ENCODE assay signal across 1 cellular context in genomic region chr14:59463773-59464650, GRCh38.
A peak's percentile ranks its signal among the peaks of the same experiment; 100 is the strongest.
TF ChIP-seq lines count a peak whose summit lies in the region.

No MANE protein-coding gene starts in this region.

TF ChIP-seq in HepG2, 621 proteins besides CTCF, POLR2A, EP300 and RAD21 (continued from another document):
- TF ChIP-seq ZNF550 (CRISPR knock-in tag; IDR thresholded peaks at IDR 0.05; ENCODE audit: borderline replicate concordance) = no peak
- peak; percentile 83; the same call in 1 of the 2 replicates for TF ChIP-seq ZBTB4 (CRISPR knock-in tag; IDR thresholded peaks at IDR 0.05; ENCODE audit: borderline replicate concordance)
- TF ChIP-seq ZNF446 (CRISPR knock-in tag; IDR thresholded peaks at IDR 0.05) = peak; percentile 44; the same call in 1 of the 2 replicates
- TF ChIP-seq, protein P1, sequence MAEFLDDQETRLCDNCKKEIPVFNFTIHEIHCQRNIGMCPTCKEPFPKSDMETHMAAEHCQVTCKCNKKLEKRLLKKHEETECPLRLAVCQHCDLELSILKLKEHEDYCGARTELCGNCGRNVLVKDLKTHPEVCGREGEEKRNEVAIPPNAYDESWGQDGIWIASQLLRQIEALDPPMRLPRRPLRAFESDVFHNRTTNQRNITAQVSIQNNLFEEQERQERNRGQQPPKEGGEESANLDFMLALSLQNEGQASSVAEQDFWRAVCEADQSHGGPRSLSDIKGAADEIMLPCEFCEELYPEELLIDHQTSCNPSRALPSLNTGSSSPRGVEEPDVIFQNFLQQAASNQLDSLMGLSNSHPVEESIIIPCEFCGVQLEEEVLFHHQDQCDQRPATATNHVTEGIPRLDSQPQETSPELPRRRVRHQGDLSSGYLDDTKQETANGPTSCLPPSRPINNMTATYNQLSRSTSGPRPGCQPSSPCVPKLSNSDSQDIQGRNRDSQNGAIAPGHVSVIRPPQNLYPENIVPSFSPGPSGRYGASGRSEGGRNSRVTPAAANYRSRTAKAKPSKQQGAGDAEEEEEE (CRISPR knock-in tag; IDR thresholded peaks at IDR 0.05; ENCODE audit: borderline replicate concordance) = 0 out of 2 replicates have a peak, but pooled peaks have one; percentile 17
- no peak for TF ChIP-seq ERF (CRISPR knock-in tag; IDR thresholded peaks at IDR 0.05)
- 0 out of 2 replicates have a peak, but pooled peaks have one; percentile 48 for TF ChIP-seq ZNF713 (CRISPR knock-in tag; IDR thresholded peaks at IDR 0.05)
- 0 out of 2 replicates have a peak, but pooled peaks have one; percentile 11 for TF ChIP-seq PAX8 (CRISPR knock-in tag; IDR thresholded peaks at IDR 0.05; ENCODE audit: borderline replicate concordance)
- TF ChIP-seq KIAA2018 (CRISPR knock-in tag; IDR thresholded peaks at IDR 0.05; ENCODE audit: borderline replicate concordance) = no peak
- TF ChIP-seq THAP7 (CRISPR knock-in tag; IDR thresholded peaks at IDR 0.05) = 0 out of 2 replicates have a peak, but pooled peaks have one; percentile 45
- no peak for TF ChIP-seq ZBTB34 (CRISPR knock-in tag; IDR thresholded peaks at IDR 0.05)
- TF ChIP-seq ZNF260 (CRISPR knock-in tag; IDR thresholded peaks at IDR 0.05; ENCODE audit: borderline replicate concordance, low read depth) = 0 out of 2 replicates have a peak, but pooled peaks have one; percentile 78
- TF ChIP-seq MAX (IDR thresholded peaks at IDR 0.05) = peak; percentile 19; the same call in 1 of the 2 replicates
- TF ChIP-seq MYNN (CRISPR knock-in tag; IDR thresholded peaks at IDR 0.05; ENCODE audit: low read depth) = no peak
- no peak for TF ChIP-seq ZNF562 (CRISPR knock-in tag; IDR thresholded peaks at IDR 0.05; ENCODE audit: borderline replicate concordance)
- 0 out of 2 replicates have a peak, but pooled peaks have one; percentile 25 for TF ChIP-seq DMAP1 (CRISPR knock-in tag; IDR thresholded peaks at IDR 0.05)
